ENCODE assay signal across 13 cellular contexts in genomic region chr6:131510094-131510493, GRCh38.
DNase-seq lines count a peak whose midpoint lies in the region; ATAC-seq and TF ChIP-seq lines count a peak whose summit lies in the region.
"Had no signal": no experiment of that assay in that cellular context is flagged by ENCODE, and none has a peak within 500 bp of the region (broad histone marks: within the 10 kb centered on the region; RNA-seq: fewer than 3 reads in every experiment).

No MANE protein-coding gene starts in this region.

- H3K36me3 ChIP-seq in iPS-18a (ENCODE audit: control insufficient read depth, low read depth, low read length) (no peaks in the 10 kb centered on the region), esophagus squamous epithelium (no peaks in the 10 kb centered on the region)

- H3K9me3 ChIP-seq in iPS-18a (ENCODE audit: control insufficient read depth, low read depth, low read length) = peaks cover 4% of the 10 kb centered on the region
- peaks cover 0 to 3% (median 0%) of the 10 kb centered on the region in 3 donors for H3K9me3 ChIP-seq in esophagus squamous epithelium

- no peak for TF ChIP-seq CTCF in esophagus squamous epithelium (IDR thresholded peaks at IDR 0.05)

- peak; percentile 17 for DNase-seq in NCI-H1105 treated with DMSO at 0.1 percent for 48 hours (lab: John Stamatoyannopoulos, UW)
- DNase-seq in activated CD8-positive, alpha-beta memory T cell treated with anti-CD3 and anti-CD28 coated beads, Interleukin-2, amount 50 U/mL, for 4 hours = no peak
- no peak for DNase-seq in esophagus squamous epithelium (lab: John Stamatoyannopoulos, UW)
- DNase-seq in activated gamma-delta T cell (lab: John Stamatoyannopoulos, UW) = no peak
- no peak for DNase-seq in NK-92 treated with Interleukin-12 subunit alpha and Interleukin-12 subunit beta, amount 100 ng/mL, for 24 hours (lab: John Stamatoyannopoulos, UW)
- DNase-seq: CD4-positive, CD25-positive, alpha-beta regulatory T cell; effector CD4-positive, alpha-beta T cell; occipital lobe; RPMI8226 had no signal

- no peak overlapping the region for H3K4me3 ChIP-seq in iPS-18a (ENCODE audit: low read length)
- no peak overlapping the region for H3K4me3 ChIP-seq in esophagus squamous epithelium
- H3K4me3 ChIP-seq: lung had no signal

- peak overlapping the region; percentile 61 for H3K27ac ChIP-seq in iPS-18a (ENCODE audit: low read length)
- H3K27ac ChIP-seq in esophagus squamous epithelium = no peak overlapping the region

- intact Hi-C loops in esophagus squamous epithelium (cut with DNase I) = no loop called here

- TF ChIP-seq POLR2A in esophagus squamous epithelium (IDR thresholded peaks at IDR 0.05) = no peak

- peak overlapping the region; percentile 13 for H3K9ac ChIP-seq in iPS-18a (ENCODE audit: low read length)

- H3K27me3 ChIP-seq in iPS-18a (ENCODE audit: control insufficient read depth, insufficient read depth, low read length) (no peaks in the 10 kb centered on the region), esophagus squamous epithelium (no peaks in the 10 kb centered on the region)

- peak; percentile 73 for ATAC-seq in GM19397 (IDR thresholded peaks at IDR 0.05; ENCODE audit: unreplicated experiment)
- ATAC-seq in HG02852 (IDR thresholded peaks at IDR 0.05; ENCODE audit: unreplicated experiment) = peak; percentile 94

- peaks cover 6% of the 10 kb centered on the region for H3K4me1 ChIP-seq in iPS-18a (ENCODE audit: control insufficient read depth, low read depth, low read length)
- no peaks in the 10 kb centered on the region for H3K4me1 ChIP-seq in esophagus squamous epithelium

- 55 to 62% methylated on average over 5 of the region's 5 CpGs for WGBS in esophagus squamous epithelium, 2 donors
